Comparison of ENCODE assay signal across 8 cellular contexts in the genomic region with DNA sequence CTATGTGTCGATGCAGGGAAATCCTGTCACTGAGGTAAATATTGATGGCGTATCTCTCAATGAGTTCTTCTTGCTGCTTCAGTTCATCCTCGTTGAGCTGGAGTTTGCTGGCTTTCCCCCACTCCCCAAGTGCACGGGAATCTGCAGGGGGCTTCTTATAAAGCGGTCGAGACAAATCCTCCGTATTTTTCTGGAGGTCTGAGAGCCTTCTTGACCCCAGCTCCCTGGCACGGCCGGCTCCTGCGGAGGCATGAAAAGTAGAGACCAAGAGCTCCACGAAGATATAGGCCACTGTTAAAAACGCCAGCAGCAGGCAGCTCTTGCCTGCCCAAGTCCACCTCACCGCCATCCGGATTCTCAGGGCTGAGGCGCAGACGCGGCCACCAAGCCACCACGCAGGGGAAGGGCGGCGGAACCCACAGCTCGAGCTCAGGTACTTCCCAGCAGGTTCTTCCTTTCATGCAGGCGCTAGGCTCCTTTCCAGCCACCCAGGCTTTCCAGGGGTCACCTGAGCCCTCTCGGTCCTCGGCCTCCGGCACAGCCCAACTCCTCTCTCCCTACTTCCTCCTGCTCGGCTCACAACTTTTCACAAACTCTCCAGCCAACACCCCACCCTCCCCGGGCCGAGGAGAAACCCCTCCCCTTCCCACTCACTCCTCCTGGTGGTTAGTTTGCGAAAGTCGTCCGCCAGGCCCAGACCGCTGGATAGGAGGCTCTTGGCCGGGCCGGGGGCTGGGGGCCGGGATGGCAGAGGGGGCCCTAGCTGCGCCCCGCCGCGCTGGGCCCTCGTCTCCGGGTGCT. TPM values are rescaled to one million over a fixed set of nuclear protein-coding genes. Genes with fewer than 3 reads are reported as not detected.
A peak's percentile ranks its signal among the peaks of the same experiment; 100 is the strongest.
DNase-seq lines count a peak whose midpoint lies in the region; ATAC-seq and TF ChIP-seq lines count a peak whose summit lies in the region.

A gene (minus strand): TSS at position 596 of the 801 bp plus-strand sequence. CDS start 247 bp downstream, at position 349.

- H3K4me3 ChIP-seq in NT2/D1 (ENCODE audit: insufficient read length, low read depth): peak within 1 kb of the TSS; percentile 77

- peak within 1 kb of the TSS; percentile 48 for H3K27ac Mint-ChIP-seq in endothelial cell (ENCODE audit: unreplicated experiment)

- no peaks in the 10 kb centered on the region for H3K27me3 ChIP-seq in NT2/D1 (ENCODE audit: insufficient read depth, insufficient read length)

- peak; percentile 90 for DNase-seq in CD1c-positive myeloid dendritic cell (ENCODE audit: extremely low spot score)
- DNase-seq in GM19238 (ENCODE audit: insufficient read length, low spot score): peak; percentile 85
- peak; percentile 71 for DNase-seq in NT2/D1 (ENCODE audit: low read depth, low spot score)
- peak; percentile 36 for DNase-seq in activated CD8-positive, alpha-beta memory T cell treated with anti-CD3 and anti-CD28 coated beads, Interleukin-2, amount 50 U/mL, for 1 hour (ENCODE audit: extremely low read depth)
- DNase-seq in endothelial cell (ENCODE audit: low spot score): peak; percentile 87
- DNase-seq in midbrain (lab: John Stamatoyannopoulos, UW): peak; percentile 84
- peak; percentile 51 for DNase-seq in stimulated activated CD8-positive, alpha-beta memory T cell treated with anti-CD3 and anti-CD28 coated beads, Interleukin-2, amount 100 ng/mL, for 1 hour (ENCODE audit: low read depth in 2 of 2)

- peaks cover 10% of the 10 kb centered on the region for H3K36me3 Mint-ChIP-seq in endothelial cell (ENCODE audit: low read depth, unreplicated experiment)

- peaks cover 12% of the 10 kb centered on the region for H3K36me3 ChIP-seq in NT2/D1 (ENCODE audit: insufficient read depth, insufficient read length, low read length)

- ATAC-seq in HG03439 (IDR thresholded peaks at IDR 0.05; ENCODE audit: unreplicated experiment): peak; percentile 76

- peak within 1 kb of the TSS; percentile 96 for H3K4me3 Mint-ChIP-seq in endothelial cell (ENCODE audit: unreplicated experiment)

- TF ChIP-seq CTCF in endothelial cell (IDR thresholded peaks at IDR 0.05; ENCODE audit: unreplicated experiment): peak; percentile 73

- H3K27me3 Mint-ChIP-seq in endothelial cell (ENCODE audit: unreplicated experiment): peaks cover 9% of the 10 kb centered on the region

- no peaks in the 10 kb centered on the region for H3K4me1 ChIP-seq in NT2/D1 (ENCODE audit: insufficient read depth, insufficient read length)

- no peaks in the 10 kb centered on the region for H3K9me3 Mint-ChIP-seq in endothelial cell (ENCODE audit: unreplicated experiment)

- H3K9ac ChIP-seq in NT2/D1 (ENCODE audit: insufficient read length, low read depth): peak within 1 kb of the TSS; percentile 87

- H3K4me1 Mint-ChIP-seq in endothelial cell (ENCODE audit: unreplicated experiment): peaks cover 32% of the 10 kb centered on the region

- H3K9me3 ChIP-seq in NT2/D1 (ENCODE audit: insufficient read depth, low read length): no peaks in the 10 kb centered on the region

RNA-seq across cellular contexts. Expression of the gene that starts here (rescaled TPM):
- 5.7 TPM for total RNA-seq in endothelial cell (ENCODE audit: unreplicated experiment)

Comparison
In these comparisons a context has a peak if more than half of its experiments do, and no peak if none do; other contexts are left out.
1. Peak in every context shown above with its lines: DNase-seq, ATAC-seq and H3K4me3 ChIP-seq.
2. DNase-seq: peak in every context shown above with its lines; median percentile 90 in CD1c-positive myeloid dendritic cell; 87 in endothelial cell; 85 in GM19238; 84 in midbrain; 71 in NT2/D1; 51 in stimulated activated CD8-positive, alpha-beta memory T cell treated with anti-CD3 and anti-CD28 coated beads, Interleukin-2, amount 100 ng/mL, for 1 hour; 36 in activated CD8-positive, alpha-beta memory T cell treated with anti-CD3 and anti-CD28 coated beads, Interleukin-2, amount 50 U/mL, for 1 hour.